16 cellular contexts compared by ENCODE assay signal in the genomic region with DNA sequence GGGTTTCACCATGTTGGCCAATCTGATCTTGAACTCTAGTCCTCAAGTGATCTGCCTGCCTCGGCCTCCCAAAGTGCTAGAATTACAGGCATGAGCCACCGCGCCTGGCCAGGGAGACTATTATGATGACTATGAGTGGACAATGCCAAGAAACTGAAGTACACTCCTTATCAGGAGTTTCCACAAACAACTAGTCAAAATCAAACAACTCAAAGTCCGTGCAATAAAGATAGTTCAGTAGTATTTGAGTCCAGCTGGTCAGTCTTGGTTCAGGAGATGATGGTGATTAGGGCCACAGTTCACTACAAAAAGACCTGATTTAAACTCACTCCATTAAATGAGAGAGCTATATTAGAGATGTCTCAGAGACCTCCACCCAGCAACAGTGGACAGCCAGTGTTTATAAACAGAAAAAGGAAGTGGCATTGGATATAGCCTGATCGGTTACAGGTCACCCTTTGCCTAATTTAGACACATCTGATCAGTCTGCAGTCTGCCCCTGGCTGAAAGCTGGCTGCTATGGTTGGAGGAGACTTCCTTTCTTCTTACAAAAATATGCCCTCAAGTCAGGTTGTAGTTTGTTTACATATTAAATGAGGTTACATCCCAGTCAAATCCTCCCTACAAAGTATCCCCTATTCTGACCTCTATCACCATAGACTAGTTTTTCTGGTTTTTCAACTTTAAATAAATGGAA. TPM values are rescaled to one million over a fixed set of nuclear protein-coding genes. Genes with fewer than 3 reads are reported as not detected.
A peak's percentile ranks its signal among the peaks of the same experiment; 100 is the strongest.
DNase-seq lines count a peak whose midpoint lies in the region; ATAC-seq, FAIRE-seq and TF ChIP-seq lines count a peak whose summit lies in the region.
"Had no signal": no experiment of that assay in that cellular context is flagged by ENCODE, and none has a peak within 500 bp of the region (broad histone marks: within the 10 kb centered on the region; RNA-seq: fewer than 3 reads in every experiment).

No MANE protein-coding gene starts in this region.

- no peak overlapping the region for H2BK5ac ChIP-seq in neuronal stem cell (ENCODE audit: low read length)

- CTCF ChIA-PET in PC-9 (lab: Charles Lee): interaction anchor here (0.5 to 0.7 kb wide), 2 partner anchors 26 to 71 kb away, joined by 4 to 5 read pairs; no protein-coding TSS in a partner anchor

- peaks cover 35% of the 10 kb centered on the region for H3F3A ChIP-seq in PC-9 (ENCODE audit: insufficient read depth, low read depth)

- ATAC-seq in right lobe of liver: peak; percentile 87 to 95 (median 91)
- ATAC-seq: Panc1, psoas muscle had no signal

- peak; percentile 43 for DNase-seq in CD1c-positive myeloid dendritic cell (ENCODE audit: extremely low spot score)
- DNase-seq in GM18507 (ENCODE audit: extremely low spot score, insufficient read length, low read depth): no peak
- DNase-seq in PC-9: peak; percentile 59 to 100
- peak; percentile 52 to 83 (median 78) for DNase-seq in right lobe of liver
- no peak for DNase-seq in GM20000 (ENCODE audit: low spot score)
- no peak for DNase-seq in neuronal stem cell (ENCODE audit: low spot score)
- DNase-seq in mesenteric fat pad (ENCODE audit: low spot score): no peak
- no peak for DNase-seq in endodermal cell
- DNase-seq: activated CD4-positive, alpha-beta T cell treated with anti-CD3 and anti-CD28 coated beads for 1 hour; activated naive CD4-positive, alpha-beta T cell treated with Interleukin-2 at 50 U/mL for 16 hours; COR-L47; NCI-H187; psoas muscle had no signal

- H3K4me1 Mint-ChIP-seq in endodermal cell: peaks cover 11% of the 10 kb centered on the region

- no peaks in the 10 kb centered on the region for H3K9me2 ChIP-seq in PC-9 (ENCODE audit: insufficient read depth)

- H3K4ac ChIP-seq in neuronal stem cell (ENCODE audit: low read length): no peak overlapping the region

- intact Hi-C loops in PC-9 (cut with micrococcal nuclease; ENCODE audit: unreplicated experiment) (no loop called here), right lobe of liver (cut with DNase I) (no loop called here)

- peak; percentile 42 for FAIRE-seq in GM18507 (lab: Jason Lieb, UNC)

- H2AFZ ChIP-seq in PC-9: peak overlapping the region; percentile 2; the same call in 1 of the 2 replicates
- H2AFZ ChIP-seq in neuronal stem cell (ENCODE audit: low read length): no peak overlapping the region

- H2BK12ac ChIP-seq in neuronal stem cell (ENCODE audit: low read length): no peak overlapping the region

- H3K18ac ChIP-seq in neuronal stem cell (ENCODE audit: low read length): no peak overlapping the region

- no peak overlapping the region for H3K14ac ChIP-seq in neuronal stem cell (ENCODE audit: low read length)

- H3K27me3 ChIP-seq in PC-9 (ENCODE audit: insufficient read depth, low read depth): no peaks in the 10 kb centered on the region
- H3K27me3 ChIP-seq in right lobe of liver: no peaks in the 10 kb centered on the region
- peaks cover 0 to 9% (median 0%) of the 10 kb centered on the region in 3 experiments for H3K27me3 ChIP-seq in neuronal stem cell (ENCODE audit: control insufficient read depth in 3 of 3, insufficient read depth in 3 of 3, low read depth in 1 of 3, low read length in 3 of 3)
- H3K27me3 ChIP-seq in endodermal cell (ENCODE audit: control insufficient read depth, insufficient read depth, low read length, poor library complexity, severe bottlenecking): no peaks in the 10 kb centered on the region

- TF ChIP-seq POLR2A in right lobe of liver (IDR thresholded peaks at IDR 0.05): no peak

- no peak overlapping the region for H3K9ac ChIP-seq in neuronal stem cell (ENCODE audit: low read depth, low read length, poor library complexity)
- no peak overlapping the region for H3K9ac ChIP-seq in endodermal cell (ENCODE audit: extremely low read depth, low read length, poor library complexity, severe bottlenecking)

- H4K91ac ChIP-seq in neuronal stem cell (ENCODE audit: low read depth, low read length, poor library complexity): no peak overlapping the region

- H3K36me3 Mint-ChIP-seq in endodermal cell (ENCODE audit: low read depth): no peaks in the 10 kb centered on the region

- H3K4me1 ChIP-seq in PC-9 (replicated peaks; ENCODE audit: insufficient read depth) (peaks cover 66% of the 10 kb centered on the region), right lobe of liver (peaks cover 0 to 14% (median 7%) of the 10 kb centered on the region in 4 donors), neuronal stem cell (ENCODE audit: control insufficient read depth in 2 of 2, insufficient read depth in 1 of 2, low read depth in 1 of 2, low read length in 2 of 2) (peaks cover 0 to 4% of the 10 kb centered on the region in 2 donors), endodermal cell (ENCODE audit: control insufficient read depth, insufficient read depth, low read length) (no peaks in the 10 kb centered on the region)
- H3K4me1 ChIP-seq: psoas muscle had no signal

- H4K20me1 ChIP-seq in PC-9 (ENCODE audit: insufficient read depth): no peaks in the 10 kb centered on the region

- no TSS peak for BruUV-seq in PC-9 (replicated peaks; lab: Mats Ljungman, UMichigan)

- H3K9me3 ChIP-seq in PC-9 (ENCODE audit: insufficient read depth, low read depth): no peaks in the 10 kb centered on the region
- no peaks in the 10 kb centered on the region for H3K9me3 ChIP-seq in right lobe of liver
- H3K9me3 ChIP-seq in neuronal stem cell (replicated peaks in 1 of 2; ENCODE audit: control insufficient read depth in 2 of 2, insufficient read depth in 1 of 2, low read depth in 1 of 2, low read length in 2 of 2): peaks cover 0 to 4% of the 10 kb centered on the region in 2 donors
- peaks cover 7% of the 10 kb centered on the region for H3K9me3 ChIP-seq in endodermal cell (ENCODE audit: control insufficient read depth, low read length)
- H3K9me3 ChIP-seq: psoas muscle had no signal

- no peak overlapping the region for H2BK120ac ChIP-seq in neuronal stem cell (ENCODE audit: low read depth, low read length)

- peaks cover 5% of the 10 kb centered on the region for H3K9me3 Mint-ChIP-seq in endodermal cell

- H3K27me3 Mint-ChIP-seq in endodermal cell (ENCODE audit: insufficient read depth): peaks cover 26% of the 10 kb centered on the region

- H3K79me1 ChIP-seq in neuronal stem cell (ENCODE audit: low read depth, low read length): no peaks in the 10 kb centered on the region

- H3K4me2 ChIP-seq in PC-9: peak overlapping the region; percentile 69
- no peak overlapping the region for H3K4me2 ChIP-seq in neuronal stem cell (ENCODE audit: insufficient read depth, low read length, poor library complexity, severe bottlenecking)

- no peaks in the 10 kb centered on the region for H3K79me2 ChIP-seq in PC-9 (ENCODE audit: low read depth)

- WGBS in right lobe of liver (ENCODE audit: insufficient coverage, low coverage, low lambda C conversion rate, missing lambda C conversion rate): 32% methylated on average over 5 of the region's 5 CpGs
- WGBS in neuronal stem cell (ENCODE audit: extremely low coverage in 2 of 2, insufficient read length in 2 of 2, insufficient replicate concordance in 1 of 2), 2 donors: no CpG with 5 or more reads among the region's 5 CpGs
- 90 to 100% methylated on average over 3 to 5 of the region's 5 CpGs for WGBS in endodermal cell (ENCODE audit: insufficient coverage in 1 of 2, insufficient read length in 1 of 2), 2 experiments

- H3K4me3 Mint-ChIP-seq in endodermal cell: no peak overlapping the region

- H3K27ac ChIP-seq in PC-9 (peak overlapping the region; percentile 78), right lobe of liver (peak overlapping the region in 2 of 3 donors; percentile 44 to 47), neuronal stem cell (replicated peaks; ENCODE audit: low read length) (no peak overlapping the region), endodermal cell (ENCODE audit: low read depth, low read length) (no peak overlapping the region)
- H3K27ac ChIP-seq: psoas muscle had no signal

- H4K8ac ChIP-seq in neuronal stem cell (ENCODE audit: low read depth, low read length): no peak overlapping the region

- TF ChIP-seq CTCF in PC-9 (conservative IDR thresholded peaks at IDR 0.05): no peak
- no peak for TF ChIP-seq CTCF in right lobe of liver (IDR thresholded peaks at IDR 0.05)
- no peak for TF ChIP-seq CTCF in GM20000 (IDR thresholded peaks at IDR 0.05; ENCODE audit: extremely low read depth, missing control alignments)
- TF ChIP-seq CTCF in endodermal cell (conservative IDR thresholded peaks at IDR 0.05): no peak

- no peak overlapping the region for H2BK15ac ChIP-seq in neuronal stem cell (ENCODE audit: low read length)

- no peak overlapping the region for H3K23ac ChIP-seq in neuronal stem cell (ENCODE audit: low read depth, low read length, poor library complexity)

- H3K36me3 ChIP-seq in PC-9 (ENCODE audit: low read depth) (no peaks in the 10 kb centered on the region), right lobe of liver (no peaks in the 10 kb centered on the region), neuronal stem cell (replicated peaks in 1 of 2; ENCODE audit: control insufficient read depth in 2 of 2, insufficient read depth in 2 of 2, low read length in 2 of 2) (no peaks in the 10 kb centered on the region), endodermal cell (ENCODE audit: control insufficient read depth, insufficient read depth, low read length) (no peaks in the 10 kb centered on the region)

- H2AK5ac ChIP-seq in neuronal stem cell (ENCODE audit: low read depth, low read length): no peak overlapping the region

- no peak overlapping the region for H3K27ac Mint-ChIP-seq in endodermal cell

- POLR2A ChIA-PET in PC-9 (lab: Charles Lee; ENCODE audit: unreplicated experiment): no interaction called here

- peak overlapping the region; percentile 27; the same call in 1 of the 2 replicates for H3K4me3 ChIP-seq in PC-9
- no peak overlapping the region for H3K4me3 ChIP-seq in right lobe of liver
- H3K4me3 ChIP-seq in neuronal stem cell (ENCODE audit: low read length in 2 of 2): no peak overlapping the region
- H3K4me3 ChIP-seq in endodermal cell (ENCODE audit: low read length): no peak overlapping the region
- H3K4me3 ChIP-seq: psoas muscle had no signal

RNA-seq across cellular contexts. Expression of a gene that starts 17.0 kb away (rescaled TPM):
- total RNA-seq in PC-9 (2021) (not detected in 2 replicates), right lobe of liver (1 to 10 TPM in 2 of 6 experiments, under 1 TPM in 4; 0.55 to 1.5 (median 0.90) TPM), mesenteric fat pad (2.2 TPM), endodermal cell (under 1 TPM in 1 of 2 donors, not detected in 1; 0.29 TPM)
- polyA plus RNA-seq in neuronal stem cell (2013, experiment 1 of 2): not detected
- polyA plus RNA-seq in neuronal stem cell (2013, experiment 2 of 2): not detected
- not detected for polyA plus RNA-seq in endodermal cell (2013, experiment 1 of 2)
- not detected for polyA plus RNA-seq in endodermal cell (2013, experiment 2 of 2)
- total RNA-seq: kidney epithelial cell, temporal lobe had no signal

RNA-seq across cellular contexts. Expression of a gene that starts 21.0 kb away (rescaled TPM):
- total RNA-seq in PC-9 (2021) (not detected in 2 replicates), right lobe of liver (under 1 TPM in 4 of 6 experiments, not detected in 2; 0.64 to 0.98 (median 0.89) TPM), mesenteric fat pad (1.3 TPM), endodermal cell (under 1 TPM in 1 of 2 donors, not detected in 1; 0.92 TPM)
- not detected for polyA plus RNA-seq in neuronal stem cell (2013, experiment 1 of 2)
- polyA plus RNA-seq in neuronal stem cell (2013, experiment 2 of 2): not detected
- not detected for polyA plus RNA-seq in endodermal cell (2013, experiment 1 of 2)
- not detected for polyA plus RNA-seq in endodermal cell (2013, experiment 2 of 2)
- total RNA-seq: kidney epithelial cell, temporal lobe had no signal

RNA-seq across cellular contexts. Expression of a gene that starts 22.6 kb away (rescaled TPM):
- total RNA-seq in PC-9 (2021): not detected in 2 replicates
- 1 to 10 TPM in 1 of 6 experiments, under 1 TPM in 5; 0.27 to 1.7 (median 0.36) TPM for total RNA-seq in right lobe of liver
- polyA plus RNA-seq in neuronal stem cell (2013, experiment 1 of 2): not detected
- polyA plus RNA-seq in neuronal stem cell (2013, experiment 2 of 2): not detected
- 1.1 TPM for total RNA-seq in mesenteric fat pad
- not detected for total RNA-seq in endodermal cell
- polyA plus RNA-seq in endodermal cell (2013, experiment 1 of 2): not detected
- polyA plus RNA-seq in endodermal cell (2013, experiment 2 of 2): not detected
- total RNA-seq: kidney epithelial cell had no signal

RNA-seq across cellular contexts. Expression of a gene that starts 37.9 kb away (rescaled TPM):
- total RNA-seq in PC-9 (2021) (24.9 and 30.9 TPM in 2 replicates), right lobe of liver (10 to 100 TPM; 25.5 to 36.9 (median 28.5) TPM), mesenteric fat pad (39.3 TPM), endodermal cell (10 to 100 TPM; 39.6 to 42.6 TPM)
- polyA plus RNA-seq in neuronal stem cell (2013, experiment 1 of 2): 14.9 TPM
- 15.7 TPM for polyA plus RNA-seq in neuronal stem cell (2013, experiment 2 of 2)
- 27.3 TPM for polyA plus RNA-seq in endodermal cell (2013, experiment 1 of 2)
- 26.2 TPM for polyA plus RNA-seq in endodermal cell (2013, experiment 2 of 2)

RNA-seq across cellular contexts. Expression of a gene that starts 57.4 kb away (rescaled TPM):
- total RNA-seq in PC-9 (2021) (39.4 and 43.1 TPM in 2 replicates), right lobe of liver (10 to 100 TPM; 13.0 to 32.4 (median 21.2) TPM), mesenteric fat pad (36.8 TPM), endodermal cell (1 to 10 TPM; 3.2 to 4.4 TPM)
- polyA plus RNA-seq in neuronal stem cell (2013, experiment 1 of 2): 0.38 TPM
- 0.32 TPM for polyA plus RNA-seq in neuronal stem cell (2013, experiment 2 of 2)
- 1.1 TPM for polyA plus RNA-seq in endodermal cell (2013, experiment 1 of 2)
- 0.33 TPM for polyA plus RNA-seq in endodermal cell (2013, experiment 2 of 2)

Comparison
In these comparisons a context has a peak if more than half of its experiments do, and no peak if none do; other contexts are left out.
1. DNase-seq: peak in CD1c-positive myeloid dendritic cell (single experiment), PC-9 (2 of 2) and right lobe of liver (3 of 3); none in GM18507 (single experiment), GM20000 (single experiment), neuronal stem cell (single experiment), mesenteric fat pad (single experiment) and endodermal cell (single experiment).
2. H3K27ac ChIP-seq: peak in PC-9 (single experiment) and right lobe of liver (2 of 3); none in neuronal stem cell (single experiment) and endodermal cell (single experiment).